Comparison of ENCODE assay signal across 16 cellular contexts in the genomic region with DNA sequence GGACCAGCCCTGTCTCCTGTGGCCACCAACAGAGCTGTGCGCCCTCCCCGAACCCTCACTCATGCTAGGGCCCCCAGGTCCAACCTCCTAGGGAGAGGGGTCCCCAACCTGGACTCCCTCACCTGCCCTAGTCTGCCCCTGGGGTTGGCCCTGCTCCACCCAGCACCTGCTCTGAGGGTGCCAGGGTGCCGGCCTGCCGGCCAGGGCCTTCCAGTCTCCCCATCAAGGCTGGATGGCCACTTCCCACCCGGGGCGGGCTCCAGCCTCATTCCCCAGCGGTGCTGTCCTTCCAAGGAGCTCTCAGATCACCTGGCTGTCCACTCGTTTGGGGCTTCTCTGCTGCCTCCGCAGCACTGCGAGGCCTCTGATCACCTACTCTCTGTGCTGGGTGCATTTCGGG. TPM values are rescaled to one million over a fixed set of nuclear protein-coding genes. Genes with fewer than 3 reads are reported as not detected.
A peak's percentile ranks its signal among the peaks of the same experiment; 100 is the strongest.
DNase-seq lines count a peak whose midpoint lies in the region; ATAC-seq and TF ChIP-seq lines count a peak whose summit lies in the region.
"Had no signal": no experiment of that assay in that cellular context is flagged by ENCODE, and none has a peak within 500 bp of the region (broad histone marks: within the 10 kb centered on the region; RNA-seq: fewer than 3 reads in every experiment).

No MANE protein-coding gene starts in this region.

- peaks cover 91% of the 10 kb centered on the region for H3K4me1 ChIP-seq in BLaER1
- no peaks in the 10 kb centered on the region for H3K4me1 ChIP-seq in IMR-90 (ENCODE audit: control insufficient read depth, insufficient read depth, low read length)
- peaks cover 27% of the 10 kb centered on the region for H3K4me1 ChIP-seq in mesenchymal stem cell (ENCODE audit: control insufficient read depth, insufficient read depth, low read depth, low read length)
- H3K4me1 ChIP-seq in trophoblast cell (ENCODE audit: control insufficient read depth in 1 of 2, insufficient read depth in 2 of 2, low read length in 2 of 2) = peaks cover 19 to 25% of the 10 kb centered on the region in 2 experiments
- H3K4me1 ChIP-seq in colonic mucosa = no peaks in the 10 kb centered on the region

- no peak overlapping the region; the same call in 1 of the 2 replicates for H2AK5ac ChIP-seq in IMR-90 (ENCODE audit: low read depth, low read length)
- no peak overlapping the region for H2AK5ac ChIP-seq in mesenchymal stem cell (ENCODE audit: low read length, severe bottlenecking)
- H2AK5ac ChIP-seq in trophoblast cell (ENCODE audit: low read length) = peak overlapping the region; percentile 59

- H2BK20ac ChIP-seq in IMR-90 (ENCODE audit: low read depth, low read length) = no peak overlapping the region

- H3K4me2 ChIP-seq in BLaER1 = peak overlapping the region; percentile 71; the same call in 1 of the 2 replicates
- no peak overlapping the region for H3K4me2 ChIP-seq in IMR-90 (ENCODE audit: low read depth, low read length)
- H3K4me2 ChIP-seq in mesenchymal stem cell (ENCODE audit: low read length, poor library complexity, severe bottlenecking) = no peak overlapping the region
- H3K4me2 ChIP-seq in trophoblast cell (ENCODE audit: low read length) = peak overlapping the region; percentile 30
- H3K4me2 ChIP-seq: A549 had no signal

- H2BK15ac ChIP-seq in IMR-90 (ENCODE audit: low read depth, low read length) = no peak overlapping the region
- peak overlapping the region; percentile 29 for H2BK15ac ChIP-seq in mesenchymal stem cell (ENCODE audit: low read depth, poor library complexity, severe bottlenecking)

- H4K12ac ChIP-seq in trophoblast cell (ENCODE audit: low read depth, low read length) = no peak overlapping the region

- WGBS in IMR-90 (ENCODE audit: extremely low coverage in 2 of 2, insufficient read length in 1 of 2), 2 experiments = 78% methylated on average over 9 of the region's 11 CpGs; no CpG with 5 or more reads in 1 of the 2 experiments
- WGBS in mesenchymal stem cell = 85% methylated on average over 11 of the region's 11 CpGs
- no CpG with 5 or more reads among the region's 11 CpGs for WGBS in trophoblast cell (ENCODE audit: extremely low coverage, insufficient coverage, insufficient read length)

- H3K14ac ChIP-seq in IMR-90 (replicated peaks; ENCODE audit: low read depth, low read length) (no peak overlapping the region), mesenchymal stem cell (ENCODE audit: low read length in 2 of 2) (peak overlapping the region in 1 of 2 experiments; percentile 80), trophoblast cell (ENCODE audit: low read length) (peak overlapping the region; percentile 49)

- H3K36me3 ChIP-seq in BLaER1 = no peaks in the 10 kb centered on the region
- no peaks in the 10 kb centered on the region for H3K36me3 ChIP-seq in IMR-90 (ENCODE audit: control insufficient read depth, insufficient read depth, low read length)
- H3K36me3 ChIP-seq in mesenchymal stem cell (ENCODE audit: control insufficient read depth in 1 of 2, insufficient read depth in 2 of 2, low read depth in 1 of 2, low read length in 2 of 2) = peaks cover 0 to 3% of the 10 kb centered on the region in 2 experiments
- no peaks in the 10 kb centered on the region for H3K36me3 ChIP-seq in trophoblast cell (ENCODE audit: control insufficient read depth in 1 of 2, insufficient read depth in 2 of 2, low read length in 2 of 2)
- H3K36me3 ChIP-seq in colonic mucosa = no peaks in the 10 kb centered on the region

- in situ Hi-C loops in IMR-90 (cut with MboI; ENCODE audit: low sequenced_read_pairs) = no loop called here

- no peak for DNase-seq in IMR-90
- DNase-seq in mesenchymal stem cell = no peak
- no peak for DNase-seq in trophoblast cell
- no peak for DNase-seq in DMS79 treated with DMSO at 0.1 percent for 48 hours (lab: John Stamatoyannopoulos, UW)
- DNase-seq in colonic mucosa = no peak
- no peak for DNase-seq in T-helper 9 cell
- DNase-seq: AML-193; Calu3; CD4-positive, alpha-beta memory T cell; DND-41; EL; HCEC 1CT had no signal

- H4K8ac ChIP-seq in IMR-90 (ENCODE audit: low read depth in 2 of 2, low read length in 2 of 2) (no peak overlapping the region), mesenchymal stem cell (ENCODE audit: low read length) (peak overlapping the region; percentile 45), trophoblast cell (ENCODE audit: low read depth, low read length) (no peak overlapping the region)

- TF ChIP-seq CTCF in IMR-90 (conservative IDR thresholded peaks at IDR 0.05; ENCODE audit: low read depth, low read length) (no peak), colonic mucosa (IDR thresholded peaks at IDR 0.05) (no peak)

- H2AK9ac ChIP-seq in IMR-90 (replicated peaks; ENCODE audit: low read depth, low read length, poor library complexity) = peak overlapping the region; percentile 28

- H3K27ac ChIP-seq in BLaER1 = no peak overlapping the region
- H3K27ac ChIP-seq in IMR-90 (ENCODE audit: insufficient read depth, low read length) = no peak overlapping the region
- H3K27ac ChIP-seq in mesenchymal stem cell (ENCODE audit: low read length, poor library complexity, severe bottlenecking) = no peak overlapping the region
- H3K27ac ChIP-seq in trophoblast cell (ENCODE audit: low read depth, low read length) = no peak overlapping the region
- H3K27ac ChIP-seq in colonic mucosa = no peak overlapping the region
- H3K27ac ChIP-seq: 22Rv1, A549 had no signal

- no peak overlapping the region for H3K9ac ChIP-seq in BLaER1
- H3K9ac ChIP-seq in IMR-90 (ENCODE audit: low read depth, low read length) = no peak overlapping the region
- H3K9ac ChIP-seq in mesenchymal stem cell (ENCODE audit: low read length) = no peak overlapping the region
- H3K9ac ChIP-seq in trophoblast cell (ENCODE audit: low read length) = no peak overlapping the region
- H3K9ac ChIP-seq in colonic mucosa (ENCODE audit: low read depth in 2 of 2, low read length in 2 of 2) = no peak overlapping the region

- no peak overlapping the region for H3K56ac ChIP-seq in IMR-90 (ENCODE audit: extremely low read depth, insufficient read depth, low read length)

- dilution Hi-C loops in IMR-90 (cut with HindIII; ENCODE audit: low sequenced_read_pairs, unreplicated experiment) = no loop called here

- no peak for ATAC-seq in IMR-90 (ENCODE audit: low read depth)
- ATAC-seq: A549, GM12878 had no signal

- no peak overlapping the region for H4K91ac ChIP-seq in IMR-90 (ENCODE audit: insufficient read depth, low read depth, low read length)
- no peak overlapping the region for H4K91ac ChIP-seq in mesenchymal stem cell (ENCODE audit: low read length)
- H4K91ac ChIP-seq in trophoblast cell (ENCODE audit: low read depth, low read length) = peak overlapping the region; percentile 73

- H3K18ac ChIP-seq in IMR-90 (ENCODE audit: low read depth, low read length) (no peak overlapping the region), mesenchymal stem cell (ENCODE audit: low read depth in 1 of 2, low read length in 2 of 2) (peak overlapping the region in 1 of 2 experiments; percentile 67), trophoblast cell (ENCODE audit: low read length) (peak overlapping the region; percentile 19)

- no peak overlapping the region for H2AFZ ChIP-seq in IMR-90 (replicated peaks; ENCODE audit: low read length, poor library complexity)
- H2AFZ ChIP-seq in mesenchymal stem cell (ENCODE audit: low read depth, low read length) = peak overlapping the region; percentile 10
- no peak overlapping the region for H2AFZ ChIP-seq in trophoblast cell (ENCODE audit: insufficient read depth, low read length, poor library complexity)

- H4K20me1 ChIP-seq in BLaER1 (no peaks in the 10 kb centered on the region), IMR-90 (ENCODE audit: insufficient read depth, low read length) (no peaks in the 10 kb centered on the region; the same call in 1 of the 2 replicates)

- no TSS peak for BruUV-seq in IMR-90 (replicated peaks; lab: Mats Ljungman, UMichigan)

- POLR2A ChIA-PET in IMR-90 (lab: Charles Lee; ENCODE audit: unreplicated experiment) = no interaction called here

- peaks cover 3% of the 10 kb centered on the region for H3K79me2 ChIP-seq in trophoblast cell (ENCODE audit: control insufficient read depth, insufficient read depth, low read length, poor library complexity)

- CTCF ChIA-PET in IMR-90 (lab: Yijun Ruan, JAX) = no interaction called here

- H2BK12ac ChIP-seq in mesenchymal stem cell (ENCODE audit: low read length in 2 of 2) (peak overlapping the region; percentile 46 to 81), trophoblast cell (ENCODE audit: low read length) (peak overlapping the region; percentile 77)

- H3K4ac ChIP-seq in IMR-90 (ENCODE audit: low read depth, low read length) = no peak overlapping the region
- peak overlapping the region in 1 of 2 experiments; percentile 35 for H3K4ac ChIP-seq in mesenchymal stem cell (ENCODE audit: low read depth in 1 of 2, low read length in 2 of 2)
- H3K4ac ChIP-seq in trophoblast cell (ENCODE audit: low read depth, low read length) = peak overlapping the region; percentile 28

- H4K5ac ChIP-seq in IMR-90 (ENCODE audit: low read depth, low read length) = no peak overlapping the region

- no peak for TF ChIP-seq POLR2A in IMR-90 (IDR thresholded peaks at IDR 0.05; ENCODE audit: low read depth, low read length)

- H3K79me1 ChIP-seq in IMR-90 (ENCODE audit: low read depth in 1 of 2, low read length in 2 of 2) = no peaks in the 10 kb centered on the region
- H3K79me1 ChIP-seq in mesenchymal stem cell (replicated peaks; ENCODE audit: low read length, poor library complexity, severe bottlenecking) = no peaks in the 10 kb centered on the region
- peaks cover 16% of the 10 kb centered on the region for H3K79me1 ChIP-seq in trophoblast cell (ENCODE audit: low read length)

- no peaks in the 10 kb centered on the region for H3K9me1 ChIP-seq in IMR-90 (ENCODE audit: insufficient read depth, low read length)

- intact Hi-C loops in IMR-90 (cut with micrococcal nuclease) = no loop called here
- intact Hi-C loops in colonic mucosa (cut with DNase I) = no loop called here

- TF ChIP-seq RAD21 in IMR-90 (IDR thresholded peaks at IDR 0.05; ENCODE audit: low read length) = no peak

- H3K4me3 ChIP-seq in BLaER1 = no peak overlapping the region
- H3K4me3 ChIP-seq in IMR-90 (ENCODE audit: insufficient read depth, low read depth, low read length) = no peak overlapping the region
- no peak overlapping the region for H3K4me3 ChIP-seq in mesenchymal stem cell (ENCODE audit: insufficient read depth in 1 of 2, low read depth in 1 of 2, low read length in 2 of 2)
- H3K4me3 ChIP-seq in trophoblast cell (ENCODE audit: low read depth, low read length) = no peak overlapping the region
- no peak overlapping the region for H3K4me3 ChIP-seq in colonic mucosa
- H3K4me3 ChIP-seq: A549, GM12878 had no signal

- H2BK120ac ChIP-seq in IMR-90 (ENCODE audit: low read depth, low read length) (no peak overlapping the region), mesenchymal stem cell (ENCODE audit: low read depth, low read length) (no peak overlapping the region), trophoblast cell (ENCODE audit: insufficient read depth, low read length, poor library complexity) (peak overlapping the region; percentile 55)

- no peaks in the 10 kb centered on the region for H3K9me3 ChIP-seq in BLaER1
- no peaks in the 10 kb centered on the region for H3K9me3 ChIP-seq in IMR-90 (ENCODE audit: control insufficient read depth, insufficient read depth, low read length)
- H3K9me3 ChIP-seq in mesenchymal stem cell (ENCODE audit: control insufficient read depth, low read length) = no peaks in the 10 kb centered on the region
- peaks cover 4% of the 10 kb centered on the region for H3K9me3 ChIP-seq in trophoblast cell (ENCODE audit: insufficient read depth, low read depth, low read length)
- H3K9me3 ChIP-seq in colonic mucosa = no peaks in the 10 kb centered on the region
- H3K9me3 ChIP-seq: A549 had no signal

- H3K27me3 ChIP-seq in BLaER1 = no peaks in the 10 kb centered on the region
- H3K27me3 ChIP-seq in IMR-90 (ENCODE audit: control insufficient read depth, insufficient read depth, low read length) = peaks cover 19% of the 10 kb centered on the region; the same call in 1 of the 2 replicates
- H3K27me3 ChIP-seq in mesenchymal stem cell (ENCODE audit: control insufficient read depth in 1 of 2, insufficient read depth in 1 of 2, low read length in 2 of 2) = peaks cover 0 to 21% of the 10 kb centered on the region in 2 experiments
- no peaks in the 10 kb centered on the region for H3K27me3 ChIP-seq in trophoblast cell (ENCODE audit: insufficient read depth, low read length)
- H3K27me3 ChIP-seq in colonic mucosa = no peaks in the 10 kb centered on the region

- H3K23ac ChIP-seq in IMR-90 (ENCODE audit: low read depth, low read length) (no peak overlapping the region), mesenchymal stem cell (ENCODE audit: low read length in 2 of 2) (no peak overlapping the region), trophoblast cell (ENCODE audit: low read length) (no peak overlapping the region)

- H2BK5ac ChIP-seq in IMR-90 (ENCODE audit: low read depth, low read length, poor library complexity, severe bottlenecking) (no peak overlapping the region), mesenchymal stem cell (ENCODE audit: low read depth, low read length, poor library complexity, severe bottlenecking) (no peak overlapping the region), trophoblast cell (ENCODE audit: low read depth, low read length, poor library complexity) (peak overlapping the region; percentile 32)

RNA-seq across cellular contexts. Expression of gene CDKN1C, which starts 39.1 kb away (rescaled TPM):
- total RNA-seq in IMR-90 (2012; rRNA removed) (1.6 and 2.2 TPM in 2 replicates), colonic mucosa (10 to 100 TPM; 10.9 to 18.2 TPM)
- 3.0 and 3.7 TPM in 2 replicates for polyA plus RNA-seq in IMR-90 (2012; rRNA removed)
- polyA plus RNA-seq in IMR-90 (2012; cell fraction: cytosol; rRNA removed) = 3.6 and 6.4 TPM in 2 replicates
- 5.3 and 8.9 TPM in 2 replicates for polyA plus RNA-seq in IMR-90 (2012; cell fraction: nucleus; rRNA removed; ENCODE audit: low replicate concordance)
- polyA plus RNA-seq in mesenchymal stem cell (2013, experiment 1 of 2) = 29.4 TPM
- polyA plus RNA-seq in mesenchymal stem cell (2013, experiment 2 of 2) = 31.0 TPM
- polyA plus RNA-seq in trophoblast cell (2013) = 604 and 638 TPM in 2 replicates

Comparison
In these comparisons a context has a peak if more than half of its experiments do, and no peak if none do; other contexts are left out.
1. H3K4me2 ChIP-seq: peak in BLaER1 (single experiment) and trophoblast cell (single experiment); none in IMR-90 (single experiment) and mesenchymal stem cell (single experiment).